ENCODE assay signal across 9 cellular contexts in the genomic region with DNA sequence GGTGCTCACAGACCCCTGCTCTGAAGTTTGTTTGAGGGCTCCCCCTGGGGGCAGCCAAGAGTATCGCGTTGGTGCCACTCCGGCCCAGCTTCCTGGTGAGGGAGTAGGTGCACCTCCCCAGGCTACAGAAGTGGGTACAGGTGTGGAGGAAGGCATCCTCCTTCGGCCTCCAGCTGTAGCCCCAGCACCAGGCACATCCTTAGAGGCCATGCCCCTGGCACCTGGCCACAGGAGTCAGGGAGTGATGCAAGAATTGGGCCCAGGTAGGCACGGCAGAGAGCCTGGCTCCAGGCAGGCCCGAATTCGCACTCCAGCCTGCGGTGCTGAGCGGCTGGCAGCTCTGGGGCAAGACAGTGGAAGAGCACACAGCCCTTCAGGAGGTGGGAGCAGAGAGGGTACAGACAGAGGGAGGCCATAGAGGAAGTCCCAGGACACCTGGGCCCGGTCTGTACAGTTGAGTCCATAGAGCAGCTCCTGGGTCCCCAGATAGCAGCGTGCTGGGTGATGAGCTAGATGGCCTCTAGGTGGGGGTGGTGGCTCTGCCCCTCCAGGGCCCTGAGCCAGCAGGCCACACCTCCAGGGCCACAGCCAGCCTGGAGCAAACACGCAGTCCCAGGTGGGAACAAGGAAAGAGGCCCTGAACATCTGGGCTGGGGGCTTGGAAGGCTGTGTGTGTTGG. TPM values are rescaled to one million over a fixed set of nuclear protein-coding genes. Genes with fewer than 3 reads are reported as not detected.
DNase-seq lines count a peak whose midpoint lies in the region; ATAC-seq, FAIRE-seq and TF ChIP-seq lines count a peak whose summit lies in the region.
"Had no signal": no experiment of that assay in that cellular context is flagged by ENCODE, and none has a peak within 500 bp of the region (broad histone marks: within the 10 kb centered on the region; RNA-seq: fewer than 3 reads in every experiment).

No MANE protein-coding gene starts in this region.

- H3K9me3 ChIP-seq in breast epithelium (no peaks in the 10 kb centered on the region), keratinocyte (ENCODE audit: control insufficient read depth, low read depth, low read length) (no peaks in the 10 kb centered on the region)

- BruUV-seq in Calu3 (replicated peaks; lab: Mats Ljungman, UMichigan), result no TSS peak

- no peak overlapping the region for H3K27ac Mint-ChIP-seq in Calu3 (ENCODE audit: unreplicated experiment)
- H3K27ac Mint-ChIP-seq in activated B cell treated with CpG ODN at 0.5 μM for 24 hours, result peak overlapping the region; percentile 46

- dilution Hi-C loops in keratinocyte (cut with MboI; ENCODE audit: extremely low pct_ligation_motif_present, low sequenced_read_pairs), result no loop called here

- CTCF ChIA-PET in Calu3 (lab: Charles Lee), result interaction anchor here (0.7 to 3.0 kb wide), 9 partner anchors 12 to 1737 kb away, joined by 3 to 27 read pairs (median 4); partner anchors contain the start of genes MAN1B1 and NPDC1
- CTCF ChIA-PET in activated B cell treated with CpG ODN at 0.5 μM for 24 hours (lab: Charles Lee), result interaction anchor here (0.7 to 3.4 kb wide), 13 partner anchors 15 to 290 kb away, joined by 3 to 21 read pairs (median 3); partner anchors contain the start of gene NPDC1

- H3K36me3 Mint-ChIP-seq in Calu3 (ENCODE audit: insufficient read depth, unreplicated experiment) (peaks cover 25% of the 10 kb centered on the region), activated B cell treated with CpG ODN at 0.5 μM for 24 hours (ENCODE audit: low read depth) (no peaks in the 10 kb centered on the region)

- peaks cover 7% of the 10 kb centered on the region in 2 donors for H3K4me1 ChIP-seq in breast epithelium
- peaks cover 11% of the 10 kb centered on the region for H3K4me1 ChIP-seq in keratinocyte (ENCODE audit: control insufficient read depth, extremely low read depth, insufficient read depth, low read length)

- H3K4me3 Mint-ChIP-seq in Calu3 (ENCODE audit: low read depth, unreplicated experiment), result peak overlapping the region; percentile 70
- peak overlapping the region; percentile 57 for H3K4me3 Mint-ChIP-seq in activated B cell treated with CpG ODN at 0.5 μM for 24 hours

- ATAC-seq in activated B cell treated with CpG ODN at 0.5 μM for 24 hours (ENCODE audit: low read depth), result peak; percentile 73
- no peak for ATAC-seq in HG03159 (IDR thresholded peaks at IDR 0.05; ENCODE audit: unreplicated experiment)

- no peaks in the 10 kb centered on the region for H3K27me3 Mint-ChIP-seq in Calu3 (ENCODE audit: unreplicated experiment)
- peaks cover 6% of the 10 kb centered on the region for H3K27me3 Mint-ChIP-seq in activated B cell treated with CpG ODN at 0.5 μM for 24 hours

- no peak for TF ChIP-seq POLR2A in breast epithelium (IDR thresholded peaks at IDR 0.05)

- H3K9ac ChIP-seq in keratinocyte (ENCODE audit: control insufficient read depth, extremely low read depth, insufficient read depth, low read length), result no peak overlapping the region

- intact Hi-C loops in Calu3 (cut with micrococcal nuclease; ENCODE audit: unreplicated experiment) (no loop called here), activated B cell treated with CpG ODN at 0.5 μM for 24 hours (cut with micrococcal nuclease) (loop anchor here (1.0 to 5.0 kb wide), 2 partner anchors 22 to 41 kb away; partner anchors contain the start of genes ABCA2 and NPDC1), breast epithelium (cut with DNase I; ENCODE audit: low total_unique reads) (no loop called here)

- peak overlapping the region; percentile 58; the same call in 1 of the 2 replicates for H3K4me3 ChIP-seq in HFF-Myc (replicated peaks; ENCODE audit: low read depth, low read length)
- no peak overlapping the region for H3K4me3 ChIP-seq in breast epithelium
- H3K4me3 ChIP-seq in keratinocyte (ENCODE audit: control insufficient read depth in 2 of 3, extremely low read depth in 1 of 3, insufficient read depth in 2 of 3, low read depth in 1 of 3, low read length in 3 of 3), result no peak overlapping the region

- peak; percentile 87 for FAIRE-seq in keratinocyte (lab: Jason Lieb, UNC)

- no peaks in the 10 kb centered on the region for H3K9me1 ChIP-seq in keratinocyte (ENCODE audit: control insufficient read depth, extremely low read depth, insufficient read depth, low read length)

- H3K27me3 ChIP-seq in breast epithelium, result peaks cover 0 to 4% of the 10 kb centered on the region in 2 donors
- no peaks in the 10 kb centered on the region for H3K27me3 ChIP-seq in keratinocyte (ENCODE audit: control insufficient read depth, extremely low read depth, insufficient read depth, low read length)

- H3K79me2 ChIP-seq in keratinocyte (ENCODE audit: control insufficient read depth, insufficient read depth, low read length), result no peaks in the 10 kb centered on the region

- TF ChIP-seq CTCF in Calu3 (IDR thresholded peaks at IDR 0.05; ENCODE audit: unreplicated experiment), result peak; percentile 55
- TF ChIP-seq CTCF in HFF-Myc (IDR thresholded peaks at IDR 0.05; ENCODE audit: low read depth, low read length, missing control alignments), result peak; percentile 83
- peak; percentile 57 for TF ChIP-seq CTCF in activated B cell treated with CpG ODN at 0.5 μM for 24 hours (IDR thresholded peaks at IDR 0.05)
- TF ChIP-seq CTCF in breast epithelium (IDR thresholded peaks at IDR 0.05), result peak; percentile 68 to 87 (median 79)
- TF ChIP-seq CTCF in keratinocyte (optimal IDR thresholded peaks at IDR 0.05 in 1 of 3, IDR thresholded peaks at IDR 0.05 in 1 of 3, conservative IDR thresholded peaks at IDR 0.05 in 1 of 3; ENCODE audit: extremely low read depth in 1 of 3, insufficient read depth in 2 of 3, low read length in 3 of 3), result peak; percentile 84 to 88 (median 87)

- H2AFZ ChIP-seq in keratinocyte (ENCODE audit: control insufficient read depth, low read length), result no peak overlapping the region

- no peaks in the 10 kb centered on the region for H4K20me1 ChIP-seq in keratinocyte (ENCODE audit: control insufficient read depth, extremely low read depth, insufficient read depth, low read length)

- DNase-seq in Calu3, result peak; percentile 86
- DNase-seq in HFF-Myc (ENCODE audit: extremely low read depth, low read depth), result no peak
- DNase-seq in NCI-H345 treated with DMSO at 0.1 percent for 48 hours (lab: John Stamatoyannopoulos, UW; ENCODE audit: unreplicated experiment), result peak; percentile 82
- peak; percentile 78 for DNase-seq in activated B cell treated with CpG ODN at 0.5 μM for 24 hours
- DNase-seq in breast epithelium (ENCODE audit: low spot score in 2 of 2), result peak; percentile 82 to 87
- no peak for DNase-seq in keratinocyte (ENCODE audit: low read depth, low spot score)
- peak; percentile 78 for DNase-seq in stimulated activated CD4-positive, alpha-beta T cell treated with anti-CD3 and anti-CD28 coated beads, Interleukin-2, amount 100 ng/mL, for 4 hours (ENCODE audit: low read depth)

- peaks cover 16% of the 10 kb centered on the region for H3K4me1 Mint-ChIP-seq in Calu3 (ENCODE audit: low read depth, unreplicated experiment)
- H3K4me1 Mint-ChIP-seq in activated B cell treated with CpG ODN at 0.5 μM for 24 hours, result peaks cover 18% of the 10 kb centered on the region

- H3K9me3 Mint-ChIP-seq in Calu3 (ENCODE audit: low read depth, unreplicated experiment), result no peaks in the 10 kb centered on the region
- no peaks in the 10 kb centered on the region for H3K9me3 Mint-ChIP-seq in activated B cell treated with CpG ODN at 0.5 μM for 24 hours

- POLR2A ChIA-PET in activated B cell treated with CpG ODN at 0.5 μM for 24 hours (lab: Charles Lee), result interaction anchor here (0.5 to 5.3 kb wide), 13 partner anchors 16 to 340 kb away, joined by 3 to 40 read pairs (median 3); partner anchors contain the start of genes FUT7 and MAN1B1

- H3K36me3 ChIP-seq in breast epithelium, result no peaks in the 10 kb centered on the region
- no peaks in the 10 kb centered on the region for H3K36me3 ChIP-seq in keratinocyte (ENCODE audit: control insufficient read depth in 2 of 2, extremely low read depth in 1 of 2, insufficient read depth in 2 of 2, low read length in 2 of 2)

- H3K27ac ChIP-seq in breast epithelium (no peak overlapping the region), keratinocyte (ENCODE audit: control insufficient read depth, insufficient read depth, low read length) (no peak overlapping the region)

- no peak overlapping the region for H3K4me2 ChIP-seq in keratinocyte (ENCODE audit: control insufficient read depth, extremely low read depth, insufficient read depth, low read depth, low read length)

RNA-seq across cellular contexts. Expression of gene SAPCD2, which starts 2.4 kb away (rescaled TPM):
- total RNA-seq in Calu3 (2022) (38.4 and 41.1 TPM in 2 replicates), activated B cell treated with CpG ODN at 0.5 μM for 24 hours (0.80 and 0.81 TPM in 2 replicates), breast epithelium (1 to 10 TPM in 2 of 3 donors, under 1 TPM in 1; 0.96 to 2.9 (median 2.8) TPM)
- polyA plus RNA-seq in keratinocyte, result 0.90 to 1.6 TPM (median 1.2 TPM) in 3 replicates
- polyA plus RNA-seq in keratinocyte (2011; ENCODE audit: low read depth), result 0.75 TPM
- polyA plus RNA-seq in keratinocyte (2011; cell fraction: cytosol; rRNA removed), result 0.47 and 0.81 TPM in 2 replicates
- polyA plus RNA-seq in keratinocyte (2011; cell fraction: nucleus; rRNA removed), result 0.76 and 0.88 TPM in 2 replicates
- 1.0 and 2.3 TPM in 2 replicates for polyA plus RNA-seq in keratinocyte (2012; ENCODE audit: low replicate concordance)
- polyA minus RNA-seq in keratinocyte, result 0.33 to 1.4 TPM (median 1.0 TPM) in 3 replicates
- polyA minus RNA-seq in keratinocyte (2011; cell fraction: cytosol; rRNA and poly(A)+ RNA removed), result 5.6 TPM
- polyA minus RNA-seq in keratinocyte (2011; cell fraction: nucleus; rRNA and poly(A)+ RNA removed), result 0.78 and 1.2 TPM in 2 replicates

RNA-seq across cellular contexts. Expression of gene UAP1L1, which starts 9.3 kb away (rescaled TPM):
- 9.1 and 10.8 TPM in 2 replicates for total RNA-seq in Calu3 (2022)
- total RNA-seq in activated B cell treated with CpG ODN at 0.5 μM for 24 hours, result 13.4 and 17.2 TPM in 2 replicates
- 10 to 100 TPM in 1 of 3 donors, 1 to 10 TPM in 2; 6.7 to 12.0 (median 6.9) TPM for total RNA-seq in breast epithelium
- 2.7 to 4.3 TPM (median 4.3 TPM) in 3 replicates for polyA plus RNA-seq in keratinocyte
- 1.1 TPM for polyA plus RNA-seq in keratinocyte (2011; ENCODE audit: low read depth)
- polyA plus RNA-seq in keratinocyte (2011; cell fraction: cytosol; rRNA removed), result 2.1 and 3.0 TPM in 2 replicates
- 14.2 and 17.5 TPM in 2 replicates for polyA plus RNA-seq in keratinocyte (2011; cell fraction: nucleus; rRNA removed)
- polyA plus RNA-seq in keratinocyte (2012; ENCODE audit: low replicate concordance), result 4.8 and 5.0 TPM in 2 replicates
- 2.3 to 5.2 TPM (median 3.5 TPM) in 3 replicates for polyA minus RNA-seq in keratinocyte
- polyA minus RNA-seq in keratinocyte (2011; cell fraction: cytosol; rRNA and poly(A)+ RNA removed), result 3.3 TPM
- polyA minus RNA-seq in keratinocyte (2011; cell fraction: nucleus; rRNA and poly(A)+ RNA removed), result 3.7 and 4.3 TPM in 2 replicates

RNA-seq across cellular contexts. Expression of gene ENTPD2, which starts 14.1 kb away (rescaled TPM):
- 3.8 and 5.8 TPM in 2 replicates for total RNA-seq in Calu3 (2022)
- total RNA-seq in activated B cell treated with CpG ODN at 0.5 μM for 24 hours, result not detected in 2 replicates
- 1 to 10 TPM in 2 of 3 donors, under 1 TPM in 1; 0.16 to 6.7 (median 3.6) TPM for total RNA-seq in breast epithelium
- polyA plus RNA-seq in keratinocyte, result 0.52 to 1.3 TPM (median 0.65 TPM) in 3 replicates
- 2.4 TPM for polyA plus RNA-seq in keratinocyte (2011; ENCODE audit: low read depth)
- 0.63 and 1.4 TPM in 2 replicates for polyA plus RNA-seq in keratinocyte (2011; cell fraction: cytosol; rRNA removed)
- polyA plus RNA-seq in keratinocyte (2011; cell fraction: nucleus; rRNA removed), result 4.2 and 5.5 TPM in 2 replicates
- 2.9 and 10.7 TPM in 2 replicates for polyA plus RNA-seq in keratinocyte (2012; ENCODE audit: low replicate concordance)
- 0.35 to 2.9 TPM (median 0.59 TPM) in 3 replicates for polyA minus RNA-seq in keratinocyte
- polyA minus RNA-seq in keratinocyte (2011; cell fraction: cytosol; rRNA and poly(A)+ RNA removed), result 2.9 TPM
- 2.1 and 2.8 TPM in 2 replicates for polyA minus RNA-seq in keratinocyte (2011; cell fraction: nucleus; rRNA and poly(A)+ RNA removed)
- total RNA-seq: T-helper 2 cell treated with Interferon-gamma antibody and Interleukin-4, amounts not matched to agents 100 ng/mL and 5 ng/mL, for 36 hours had no signal

RNA-seq across cellular contexts. Expression of gene MAN1B1, which starts 18.8 kb away (rescaled TPM):
- total RNA-seq in Calu3 (2022) (61.4 and 65.6 TPM in 2 replicates), activated B cell treated with CpG ODN at 0.5 μM for 24 hours (33.6 and 37.7 TPM in 2 replicates), breast epithelium (10 to 100 TPM; 50.1 to 62.8 (median 50.8) TPM)
- polyA plus RNA-seq in keratinocyte, result 31.4 to 48.2 TPM (median 34.3 TPM) in 3 replicates
- 126 TPM for polyA plus RNA-seq in keratinocyte (2011; ENCODE audit: low read depth)
- polyA plus RNA-seq in keratinocyte (2011; cell fraction: cytosol; rRNA removed), result 20.5 and 24.1 TPM in 2 replicates
- 99.9 and 115 TPM in 2 replicates for polyA plus RNA-seq in keratinocyte (2011; cell fraction: nucleus; rRNA removed)
- 35.1 and 36.7 TPM in 2 replicates for polyA plus RNA-seq in keratinocyte (2012; ENCODE audit: low replicate concordance)
- polyA minus RNA-seq in keratinocyte, result 40.5 to 48.5 TPM (median 42.4 TPM) in 3 replicates
- 42.0 TPM for polyA minus RNA-seq in keratinocyte (2011; cell fraction: cytosol; rRNA and poly(A)+ RNA removed)
- polyA minus RNA-seq in keratinocyte (2011; cell fraction: nucleus; rRNA and poly(A)+ RNA removed), result 64.6 and 80.4 TPM in 2 replicates

RNA-seq across cellular contexts. Expression of gene NPDC1, which starts 22.0 kb away (rescaled TPM):
- total RNA-seq in Calu3 (2022) (65.2 and 78.6 TPM in 2 replicates), activated B cell treated with CpG ODN at 0.5 μM for 24 hours (0.18 TPM in 1 of 2 replicates, not detected in the other), breast epithelium (10 to 100 TPM; 21.9 to 63.9 (median 63.1) TPM)
- polyA plus RNA-seq in keratinocyte, result 9.8 to 23.8 TPM (median 10.6 TPM) in 3 replicates
- 24.0 TPM for polyA plus RNA-seq in keratinocyte (2011; ENCODE audit: low read depth)
- 5.1 and 22.1 TPM in 2 replicates for polyA plus RNA-seq in keratinocyte (2011; cell fraction: cytosol; rRNA removed)
- polyA plus RNA-seq in keratinocyte (2011; cell fraction: nucleus; rRNA removed), result 56.8 and 102 TPM in 2 replicates
- polyA plus RNA-seq in keratinocyte (2012; ENCODE audit: low replicate concordance), result 25.1 and 32.5 TPM in 2 replicates
- polyA minus RNA-seq in keratinocyte, result 2.6 to 5.8 TPM (median 3.4 TPM) in 3 replicates
- polyA minus RNA-seq in keratinocyte (2011; cell fraction: cytosol; rRNA and poly(A)+ RNA removed), result 40.3 TPM
- polyA minus RNA-seq in keratinocyte (2011; cell fraction: nucleus; rRNA and poly(A)+ RNA removed), result 14.3 and 22.4 TPM in 2 replicates

Comparison
In these comparisons a context has a peak if more than half of its experiments do, and no peak if none do; other contexts are left out.
1. DNase-seq: peak in Calu3 (single experiment), NCI-H345 treated with DMSO at 0.1 percent for 48 hours (single experiment), activated B cell treated with CpG ODN at 0.5 μM for 24 hours (single experiment), breast epithelium (2 of 2) and stimulated activated CD4-positive, alpha-beta T cell treated with anti-CD3 and anti-CD28 coated beads, Interleukin-2, amount 100 ng/mL, for 4 hours (single experiment); none in HFF-Myc (single experiment) and keratinocyte (single experiment).
2. Peak in every context shown above with its lines, with median percentiles within 50 percentile points of each other: CTCF ChIP-seq.